19 cellular contexts compared by ENCODE assay signal in genomic region chr15:68653795-68654194, GRCh38.
DNase-seq lines count a peak whose midpoint lies in the region; ATAC-seq and TF ChIP-seq lines count a peak whose summit lies in the region.
"Had no signal": no experiment of that assay in that cellular context is flagged by ENCODE, and none has a peak within 500 bp of the region (broad histone marks: within the 10 kb centered on the region; RNA-seq: fewer than 3 reads in every experiment).

No MANE protein-coding gene starts in this region.

- no peak overlapping the region for H3K4me2 ChIP-seq in neuronal stem cell (ENCODE audit: insufficient read depth, low read length, poor library complexity, severe bottlenecking)
- H3K4me2 ChIP-seq: A549 had no signal

- H3K4ac ChIP-seq in neuronal stem cell (ENCODE audit: low read length), result no peak overlapping the region

- TF ChIP-seq CTCF in RWPE2 (IDR thresholded peaks at IDR 0.05; ENCODE audit: poor library complexity, severe bottlenecking) (no peak), RWPE1 (conservative IDR thresholded peaks at IDR 0.05; ENCODE audit: low read depth) (no peak)

- no peak overlapping the region for H3K18ac ChIP-seq in neuronal stem cell (ENCODE audit: low read length)

- no peak overlapping the region for H2BK15ac ChIP-seq in neuronal stem cell (ENCODE audit: low read length)

- H2AFZ ChIP-seq in neuronal stem cell (ENCODE audit: low read length), result peak overlapping the region; percentile 63

- H2BK5ac ChIP-seq in neuronal stem cell (ENCODE audit: low read length), result no peak overlapping the region

- no peak overlapping the region for H3K23ac ChIP-seq in neuronal stem cell (ENCODE audit: low read depth, low read length, poor library complexity)

- H2BK12ac ChIP-seq in neuronal stem cell (ENCODE audit: low read length), result no peak overlapping the region

- H3K9me3 ChIP-seq in RWPE2 (ENCODE audit: severe bottlenecking), result no peaks in the 10 kb centered on the region
- H3K9me3 ChIP-seq in neuronal stem cell (replicated peaks in 1 of 2; ENCODE audit: control insufficient read depth in 2 of 2, insufficient read depth in 1 of 2, low read depth in 1 of 2, low read length in 2 of 2), result no peaks in the 10 kb centered on the region
- H3K9me3 ChIP-seq: A549, Caco-2 had no signal

- H3K9ac ChIP-seq in neuronal stem cell (ENCODE audit: low read depth, low read length, poor library complexity), result no peak overlapping the region

- POLR2A ChIA-PET in RWPE1 (lab: Yijun Ruan, JAX; ENCODE audit: low non-redundant PET), result no interaction called here

- no CpG with 5 or more reads among the region's 5 CpGs for WGBS in neuronal stem cell (ENCODE audit: extremely low coverage in 2 of 2, insufficient read length in 2 of 2, insufficient replicate concordance in 1 of 2), 2 donors

- H3K79me1 ChIP-seq in neuronal stem cell (ENCODE audit: low read depth, low read length), result no peaks in the 10 kb centered on the region

- H2BK120ac ChIP-seq in neuronal stem cell (ENCODE audit: low read depth, low read length), result no peak overlapping the region

- H2AK5ac ChIP-seq in neuronal stem cell (ENCODE audit: low read depth, low read length), result no peak overlapping the region

- H3K4me3 ChIP-seq in RWPE2 (ENCODE audit: severe bottlenecking) (no peak overlapping the region), neuronal stem cell (ENCODE audit: low read length in 2 of 2) (no peak overlapping the region)
- H3K4me3 ChIP-seq: A549 had no signal

- H4K8ac ChIP-seq in neuronal stem cell (ENCODE audit: low read depth, low read length), result no peak overlapping the region

- CTCF ChIA-PET in RWPE1 (lab: Yijun Ruan, JAX), result interaction anchor here (0.6 to 2.1 kb wide), 2 partner anchors 20 to 986 kb away, joined by 3 to 8 read pairs; no protein-coding TSS in a partner anchor

- no peak overlapping the region for H4K91ac ChIP-seq in neuronal stem cell (ENCODE audit: low read depth, low read length, poor library complexity)

- ATAC-seq in RWPE2 (ENCODE audit: low read depth), result no peak
- ATAC-seq in GM21360 (IDR thresholded peaks at IDR 0.05; ENCODE audit: unreplicated experiment), result no peak
- ATAC-seq: A549, Panc1 had no signal

- H3K27ac ChIP-seq in RWPE2 (ENCODE audit: poor library complexity, severe bottlenecking), result no peak overlapping the region
- no peak overlapping the region for H3K27ac ChIP-seq in neuronal stem cell (replicated peaks; ENCODE audit: low read length)
- H3K27ac ChIP-seq in RWPE1, result no peak overlapping the region
- H3K27ac ChIP-seq: A549, C4-2B, HL-60 had no signal

- H3K36me3 ChIP-seq in RWPE2 (ENCODE audit: low read depth) (no peaks in the 10 kb centered on the region), neuronal stem cell (replicated peaks in 1 of 2; ENCODE audit: control insufficient read depth in 2 of 2, insufficient read depth in 2 of 2, low read length in 2 of 2) (peaks cover 0 to 6% of the 10 kb centered on the region in 2 donors)

- H3K27me3 ChIP-seq in RWPE2 (ENCODE audit: insufficient read depth, poor library complexity, severe bottlenecking) (no peaks in the 10 kb centered on the region), neuronal stem cell (ENCODE audit: control insufficient read depth in 3 of 3, insufficient read depth in 3 of 3, low read depth in 1 of 3, low read length in 3 of 3) (no peaks in the 10 kb centered on the region)

- no peaks in the 10 kb centered on the region for H3K4me1 ChIP-seq in RWPE2 (ENCODE audit: insufficient read depth, poor library complexity, severe bottlenecking)
- H3K4me1 ChIP-seq in neuronal stem cell (ENCODE audit: control insufficient read depth in 2 of 2, insufficient read depth in 1 of 2, low read depth in 1 of 2, low read length in 2 of 2), result peaks cover 7 to 16% of the 10 kb centered on the region in 2 donors
- H3K4me1 ChIP-seq: A549, Caco-2 had no signal

- DNase-seq in COLO829 (ENCODE audit: low spot score) (peak; percentile 52), RWPE2 (ENCODE audit: low spot score) (peak; percentile 7), foreskin melanocyte (peak; percentile 77), neuronal stem cell (ENCODE audit: low spot score) (no peak), RWPE1 (ENCODE audit: low spot score) (no peak), NCI-H446 (lab: John Stamatoyannopoulos, UW) (no peak), GOT3 (lab: John Stamatoyannopoulos, UW) (no peak)
- DNase-seq: Caco-2, DMS53, H9, NCI-H1105 treated with DMSO at 0.1 percent for 48 hours, NCI-H187, NCI-H2171, SHP77 had no signal

- no peak overlapping the region for H3K14ac ChIP-seq in neuronal stem cell (ENCODE audit: low read length)

Comparison
In these comparisons a context has a peak if more than half of its experiments do, and no peak if none do; other contexts are left out.
1. DNase-seq: peak in COLO829 (single experiment), RWPE2 (single experiment) and foreskin melanocyte (single experiment); none in neuronal stem cell (single experiment), RWPE1 (single experiment), NCI-H446 (0 of 2) and GOT3 (single experiment).